Comparison of ENCODE assay signal across 9 cellular contexts in the genomic region with DNA sequence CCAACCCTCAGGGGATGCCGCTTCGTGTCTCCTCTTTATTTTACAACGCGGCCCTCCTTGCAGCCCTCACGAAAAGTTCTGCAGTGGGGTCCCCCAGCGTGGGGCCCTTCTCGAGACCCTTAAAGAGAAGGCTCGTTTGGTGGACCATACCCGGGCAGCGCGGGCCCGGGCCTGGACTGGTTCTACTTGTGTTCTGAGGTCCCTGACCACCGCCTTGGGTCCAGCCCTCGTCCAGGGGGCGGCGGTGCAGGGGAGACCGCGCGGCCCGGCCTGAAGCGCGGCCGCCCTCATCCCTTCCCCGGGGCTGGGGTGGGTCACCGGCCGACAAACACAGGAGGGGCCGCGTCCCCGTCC. TPM values are rescaled to one million over a fixed set of nuclear protein-coding genes. Genes with fewer than 3 reads are reported as not detected.
DNase-seq lines count a peak whose midpoint lies in the region; ATAC-seq and TF ChIP-seq lines count a peak whose summit lies in the region.
"Had no signal": no experiment of that assay in that cellular context is flagged by ENCODE, and none has a peak within 500 bp of the region (broad histone marks: within the 10 kb centered on the region; RNA-seq: fewer than 3 reads in every experiment).

No MANE protein-coding gene starts in this region.

- peak overlapping the region; percentile 74 for H3K14ac ChIP-seq in H9 (ENCODE audit: insufficient read depth, low read length)

- peak overlapping the region; percentile 54 to 94 (median 82) for H3K4me3 ChIP-seq in dorsolateral prefrontal cortex
- H3K4me3 ChIP-seq in kidney epithelial cell (ENCODE audit: low read depth, low read length), result peak overlapping the region; percentile 43
- peak overlapping the region; percentile 71 for H3K4me3 ChIP-seq in smooth muscle cell
- no peak overlapping the region for H3K4me3 ChIP-seq in mucosa of descending colon

- no peak overlapping the region for H2BK20ac ChIP-seq in H9 (ENCODE audit: low read depth, low read length, poor library complexity, severe bottlenecking)

- no peak overlapping the region; a peak in 1 of 7 replicates for H3K27ac Mint-ChIP-seq in H9

- H3K27me3 Mint-ChIP-seq in H9 (ENCODE audit: low read depth), result peaks cover 25% of the 10 kb centered on the region

- H2BK15ac ChIP-seq in H9 (ENCODE audit: low read depth, low read length), result no peak overlapping the region; the same call in 1 of the 2 replicates

- no peak for ATAC-seq in mucosa of descending colon

- peak overlapping the region; percentile 84 for H3K4me2 ChIP-seq in H9 (ENCODE audit: insufficient read depth, insufficient read length, low read length)
- H3K4me2 ChIP-seq in smooth muscle cell, result peak overlapping the region; percentile 99

- H2BK5ac ChIP-seq in H9 (ENCODE audit: insufficient read length, low read length), result no peak overlapping the region

- H3K18ac ChIP-seq in H9 (ENCODE audit: insufficient read length, low read depth, low read length), result peak overlapping the region; percentile 15

- H3K79me1 ChIP-seq in H9 (ENCODE audit: insufficient read depth, low read depth, low read length, poor library complexity, severe bottlenecking), result no peaks in the 10 kb centered on the region

- peak overlapping the region; percentile 65 to 68 for H3K4me3 Mint-ChIP-seq in H9

- no peak overlapping the region for H2AK5ac ChIP-seq in H9 (ENCODE audit: insufficient read length, low read length)

- in situ Hi-C loops in ACHN (cut with HindIII; ENCODE audit: low pct_ligation_motif_present, low pct_unique_long_range_greater_than_20kb, low sequenced_read_pairs), result no loop called here

- no peak overlapping the region for H3K4ac ChIP-seq in H9 (ENCODE audit: low read depth, low read length)

- H3K79me2 ChIP-seq in H9 (ENCODE audit: insufficient read depth, low read length) (no peaks in the 10 kb centered on the region), smooth muscle cell (ENCODE audit: low read depth) (no peaks in the 10 kb centered on the region)

- POLR2A ChIA-PET in HEK293T (lab: Yijun Ruan, JAX), result no interaction called here

- H3K23ac ChIP-seq in H9 (ENCODE audit: insufficient read length, low read depth, low read length), result no peak overlapping the region

- no peak overlapping the region for H2BK12ac ChIP-seq in H9 (ENCODE audit: insufficient read length, low read depth, low read length)

- no peak overlapping the region for H4K8ac ChIP-seq in H9 (replicated peaks; ENCODE audit: insufficient read length, low read depth, low read length)

- no peak overlapping the region for H3K56ac ChIP-seq in H9 (ENCODE audit: insufficient read length, low read depth, low read length)

- no peak overlapping the region for H3K27ac ChIP-seq in H9 (ENCODE audit: insufficient read length, low read depth, low read length)
- H3K27ac ChIP-seq in dorsolateral prefrontal cortex, result peak overlapping the region; percentile 41 to 99 (median 94)
- H3K27ac ChIP-seq in smooth muscle cell (ENCODE audit: low read depth), result no peak overlapping the region
- H3K27ac ChIP-seq: HL-60 had no signal

- intact Hi-C loops in dorsolateral prefrontal cortex (cut with DNase I), result loop anchor here in 1 of 2 donors (5.0 to 10.0 kb wide), 5 partner anchors 59 to 318 kb away; no protein-coding TSS in a partner anchor
- intact Hi-C loops in mucosa of descending colon (cut with DNase I, micrococcal nuclease), result no loop called here

- H3K9ac ChIP-seq in H9 (ENCODE audit: extremely low read depth, insufficient read length, low read length) (no peak overlapping the region), smooth muscle cell (ENCODE audit: low read depth) (no peak overlapping the region)

- CTCF ChIA-PET in HEK293T (lab: Yijun Ruan, JAX), result no interaction called here

- H2BK120ac ChIP-seq in H9 (ENCODE audit: low read depth, low read length, poor library complexity, severe bottlenecking), result no peak overlapping the region

- no peaks in the 10 kb centered on the region for H3K9me3 Mint-ChIP-seq in H9

- peaks cover 8 to 12% of the 10 kb centered on the region in 2 experiments for H3K4me1 Mint-ChIP-seq in H9

- no peaks in the 10 kb centered on the region for H3K4me1 ChIP-seq in H9 (ENCODE audit: insufficient read depth, low read length)
- H3K4me1 ChIP-seq in smooth muscle cell (ENCODE audit: low read depth), result no peaks in the 10 kb centered on the region
- peaks cover 18% of the 10 kb centered on the region for H3K4me1 ChIP-seq in mucosa of descending colon (ENCODE audit: low read depth)

- DNase-seq in H9 (no peak), dorsolateral prefrontal cortex (peak in 1 of 10 donors; percentile 49), kidney epithelial cell (ENCODE audit: low read depth) (no peak), smooth muscle cell (lab: John Stamatoyannopoulos, UW; ENCODE audit: unreplicated experiment) (no peak), ACHN (no peak), mucosa of descending colon (no peak), SK-N-DZ (ENCODE audit: low spot score) (no peak), HEK293T (ENCODE audit: extremely low spot score) (no peak)

- peaks cover 19% of the 10 kb centered on the region for H3F3A ChIP-seq in smooth muscle cell (ENCODE audit: low read depth)

- H3K9me3 ChIP-seq in H9 (ENCODE audit: control insufficient read depth, low read depth, low read length), result no peaks in the 10 kb centered on the region
- no peaks in the 10 kb centered on the region for H3K9me3 ChIP-seq in smooth muscle cell (replicated peaks; ENCODE audit: low read depth)
- H3K9me3 ChIP-seq in mucosa of descending colon, result no peaks in the 10 kb centered on the region

- H3T11ph ChIP-seq in H9 (ENCODE audit: low read length), result no peak overlapping the region

- H3K27me3 ChIP-seq in H9 (ENCODE audit: insufficient read depth, low read length) (no peaks in the 10 kb centered on the region; the same call in 1 of the 2 replicates), dorsolateral prefrontal cortex (no peaks in the 10 kb centered on the region), kidney epithelial cell (ENCODE audit: control insufficient read depth, insufficient read depth, low read length) (no peaks in the 10 kb centered on the region), smooth muscle cell (ENCODE audit: low read depth) (no peaks in the 10 kb centered on the region)

- H4K20me1 ChIP-seq in H9 (ENCODE audit: control insufficient read depth, insufficient read depth, insufficient read length) (no peaks in the 10 kb centered on the region), smooth muscle cell (ENCODE audit: low read depth) (no peaks in the 10 kb centered on the region)

- H2AFZ ChIP-seq in H9 (ENCODE audit: low read length) (no peak overlapping the region), smooth muscle cell (ENCODE audit: low read depth) (peak overlapping the region; percentile 96)

- no peaks in the 10 kb centered on the region for H3K36me3 Mint-ChIP-seq in H9 (ENCODE audit: insufficient read depth in 1 of 3, low read depth in 3 of 3)

- H4K91ac ChIP-seq in H9 (ENCODE audit: insufficient read length, low read depth, low read length), result no peak overlapping the region

- peaks cover 8% of the 10 kb centered on the region for H3K23me2 ChIP-seq in H9 (ENCODE audit: insufficient read length, low read depth, low read length, poor library complexity, severe bottlenecking)

- WGBS in H9 (ENCODE audit: extremely low coverage, insufficient read length, low lambda C conversion rate), result no CpG with 5 or more reads among the region's 29 CpGs
- 31% methylated on average over 24 of the region's 29 CpGs for WGBS in smooth muscle cell (ENCODE audit: low lambda C conversion rate)

- no peaks in the 10 kb centered on the region for H3K36me3 ChIP-seq in kidney epithelial cell (ENCODE audit: control insufficient read depth, insufficient read depth, low read length)
- no peaks in the 10 kb centered on the region for H3K36me3 ChIP-seq in smooth muscle cell (ENCODE audit: low read depth)
- no peaks in the 10 kb centered on the region for H3K36me3 ChIP-seq in mucosa of descending colon (ENCODE audit: low read depth)

- TF ChIP-seq CTCF in H9 (conservative IDR thresholded peaks at IDR 0.05) (no peak), dorsolateral prefrontal cortex (IDR thresholded peaks at IDR 0.05 in 54 of 56, conservative IDR thresholded peaks at IDR 0.05 in 2 of 56; ENCODE audit: low read depth in 1 of 56, partially characterized antibody in 56 of 56) (no peak), kidney epithelial cell (IDR thresholded peaks at IDR 0.05; ENCODE audit: insufficient read depth, low read length, poor library complexity, severe bottlenecking) (no peak), smooth muscle cell (IDR thresholded peaks at IDR 0.05; ENCODE audit: borderline replicate concordance, insufficient read depth, poor library complexity, severe bottlenecking) (no peak), mucosa of descending colon (IDR thresholded peaks at IDR 0.05) (no peak)

- H4K5ac ChIP-seq in H9 (ENCODE audit: insufficient read length, low read depth, low read length), result no peak overlapping the region

TF ChIP-seq in HEK293T, 16 proteins besides CTCF, POLR2A, EP300 and RAD21:
- TF ChIP-seq FOXK2 (IDR thresholded peaks at IDR 0.05), result no peak
- no peak for TF ChIP-seq BHLHE40 (IDR thresholded peaks at IDR 0.05; ENCODE audit: borderline replicate concordance)
- no peak for TF ChIP-seq ZNF384 (IDR thresholded peaks at IDR 0.05)
- no peak for TF ChIP-seq FOXA1 (IDR thresholded peaks at IDR 0.05)
- TF ChIP-seq ARNT (IDR thresholded peaks at IDR 0.05), result no peak
- no peak for TF ChIP-seq NFRKB (IDR thresholded peaks at IDR 0.05)
- TF ChIP-seq SUZ12 (IDR thresholded peaks at IDR 0.05), result no peak
- no peak for TF ChIP-seq ELF4 (IDR thresholded peaks at IDR 0.05)

RNA-seq across cellular contexts. Expression of a gene that starts 0.4 kb away (rescaled TPM):
- total RNA-seq in H9 (2021) (1.8 and 2.0 TPM in 2 replicates), dorsolateral prefrontal cortex (10 to 100 TPM; 37.0 to 96.0 (median 70.9) TPM), kidney epithelial cell (5.1 and 9.7 TPM in 2 replicates), smooth muscle cell (1.1 and 1.8 TPM in 2 replicates), mucosa of descending colon (1 to 10 TPM; 3.3 to 6.0 (median 5.8) TPM)
- 1.9 and 2.1 TPM in 2 replicates for polyA plus RNA-seq in smooth muscle cell
- 15.8 and 19.4 TPM in 2 replicates for polyA plus RNA-seq in SK-N-DZ (2014; cell fraction: cytosol; rRNA removed)
- 15.5 and 19.2 TPM in 2 replicates for polyA plus RNA-seq in SK-N-DZ (2014; cell fraction: nucleus; rRNA removed)

Comparison
In these comparisons a context has a peak if more than half of its experiments do, and no peak if none do; other contexts are left out.
1. H3K27ac ChIP-seq: peak in dorsolateral prefrontal cortex (59 of 59); none in H9 (single experiment) and smooth muscle cell (single experiment).